ENCODE assay signal across 8 cellular contexts in genomic region chr10:103895458-103896186, GRCh38. TPM values are rescaled to one million over a fixed set of nuclear protein-coding genes. Genes with fewer than 3 reads are reported as not detected.
DNase-seq lines count a peak whose midpoint lies in the region; ATAC-seq and TF ChIP-seq lines count a peak whose summit lies in the region.

No MANE protein-coding gene starts in this region.

- H3K27me3 ChIP-seq in RWPE2 (ENCODE audit: insufficient read depth, poor library complexity, severe bottlenecking) (no peaks in the 10 kb centered on the region), parathyroid adenoma (ENCODE audit: control insufficient read depth, insufficient read depth, low read length) (no peaks in the 10 kb centered on the region)

- ATAC-seq in RWPE2 (ENCODE audit: low read depth) = peak; percentile 35; the same call in 2 of the 3 replicates
- peak; percentile 17 for ATAC-seq in esophagus mucosa
- ATAC-seq in GM18867 (IDR thresholded peaks at IDR 0.05; ENCODE audit: unreplicated experiment) = no peak

- peak overlapping the region; percentile 67 for H3K27ac ChIP-seq in RWPE2 (ENCODE audit: poor library complexity, severe bottlenecking)
- peak overlapping the region; percentile 68 for H3K27ac ChIP-seq in parathyroid adenoma

- DNase-seq in DMS 273 treated with DMSO at 0.1 percent for 48 hours (lab: John Stamatoyannopoulos, UW) = peak; percentile 20
- no peak for DNase-seq in RWPE2 (ENCODE audit: low spot score)
- DNase-seq in C1 segment of cervical spinal cord (lab: John Stamatoyannopoulos, UW) = no peak
- DNase-seq in KBM-7 = no peak
- no peak for DNase-seq in NCI-H1105 (lab: John Stamatoyannopoulos, UW)

- no peaks in the 10 kb centered on the region for H3K79me2 ChIP-seq in parathyroid adenoma

- H3K36me3 ChIP-seq in RWPE2 (ENCODE audit: low read depth) (peaks cover 70% of the 10 kb centered on the region), parathyroid adenoma (ENCODE audit: control insufficient read depth, insufficient read depth, low read length) (no peaks in the 10 kb centered on the region)

- TF ChIP-seq CTCF in RWPE2 (IDR thresholded peaks at IDR 0.05; ENCODE audit: poor library complexity, severe bottlenecking) (no peak), parathyroid adenoma (IDR thresholded peaks at IDR 0.05) (no peak)

- in situ Hi-C loops in KBM-7 (cut with MboI; ENCODE audit: low pct_unique_long_range_greater_than_20kb, low sequenced_read_pairs) = no loop called here

- H3K4me3 ChIP-seq in RWPE2 (ENCODE audit: severe bottlenecking) (no peak overlapping the region), parathyroid adenoma (ENCODE audit: low read depth, low read length) (peak overlapping the region; percentile 33)

- peak overlapping the region; percentile 64 for H2AFZ ChIP-seq in parathyroid adenoma

- H3K9me3 ChIP-seq in RWPE2 (ENCODE audit: severe bottlenecking) = no peaks in the 10 kb centered on the region
- H3K9me3 ChIP-seq in parathyroid adenoma (ENCODE audit: control insufficient read depth, low read length) = no peaks in the 10 kb centered on the region

- H3K9ac ChIP-seq in parathyroid adenoma = peak overlapping the region; percentile 33

- H3K4me1 ChIP-seq in RWPE2 (ENCODE audit: insufficient read depth, poor library complexity, severe bottlenecking) = peaks cover 37% of the 10 kb centered on the region
- peaks cover 31% of the 10 kb centered on the region for H3K4me1 ChIP-seq in parathyroid adenoma

- H3K4me2 ChIP-seq in parathyroid adenoma (ENCODE audit: low read length) = peak overlapping the region; percentile 59

RNA-seq across cellular contexts. Expression of gene STN1, which starts 22.4 kb away (rescaled TPM):
- 31.3 TPM for total RNA-seq in esophagus mucosa

RNA-seq across cellular contexts. Expression of gene SH3PXD2A, which starts 40.2 kb away (rescaled TPM):
- total RNA-seq in esophagus mucosa = 34.0 TPM
